Comparison of ENCODE assay signal across 8 cellular contexts in the genomic region with DNA sequence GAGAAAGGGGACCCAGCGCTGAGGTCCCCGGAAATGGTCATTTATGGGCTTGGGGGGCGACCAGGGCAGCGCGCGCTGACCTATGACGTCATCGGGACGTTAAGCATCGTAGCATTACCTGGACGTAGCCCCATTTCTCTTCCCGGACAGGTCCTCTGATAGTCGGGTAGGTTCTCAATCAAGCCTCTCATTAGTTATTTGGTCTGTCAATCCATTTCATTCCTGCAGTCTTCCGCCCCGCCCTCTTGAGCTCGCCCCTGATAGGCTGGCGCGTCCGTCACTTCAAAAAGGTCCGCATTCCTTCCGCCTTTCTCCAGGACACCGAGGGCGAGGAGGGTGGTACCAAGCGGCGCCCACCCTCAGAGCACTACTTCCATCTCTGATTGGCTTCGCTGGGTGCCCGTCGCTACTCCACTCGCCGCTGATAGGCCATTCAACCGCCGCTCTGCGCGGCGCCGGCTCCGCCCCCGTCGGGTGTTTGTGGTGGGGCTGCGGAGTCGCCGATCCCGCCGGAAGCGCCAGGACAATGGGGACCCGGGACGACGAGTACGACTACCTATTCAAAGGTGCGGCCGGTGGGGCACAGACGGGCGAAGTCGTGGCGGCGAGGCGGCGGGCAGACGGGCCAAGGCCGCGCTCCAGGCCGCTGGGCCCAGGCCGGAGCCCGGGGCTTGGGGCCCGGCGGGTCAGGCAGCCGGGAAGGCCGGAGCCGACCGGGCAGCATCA. TPM values are rescaled to one million over a fixed set of nuclear protein-coding genes. Genes with fewer than 3 reads are reported as not detected.
DNase-seq lines count a peak whose midpoint lies in the region; ATAC-seq and TF ChIP-seq lines count a peak whose summit lies in the region.

Gene RAB11B (plus strand): TSS at position 470 of the 726 bp plus-strand sequence. CDS start 57 bp downstream, at position 527.

- H3K27ac Mint-ChIP-seq in dendritic cell treated with granulocyte-macrophage colony-stimulating factor and Interleukin-4, amounts not matched to agents 40 ng/mL and 50 ng/mL, for 4 days = peak within 1 kb of the TSS; percentile 91

- peak within 1 kb of the TSS; percentile 90 for H3K4me3 Mint-ChIP-seq in dendritic cell treated with granulocyte-macrophage colony-stimulating factor and Interleukin-4, amounts not matched to agents 40 ng/mL and 50 ng/mL, for 4 days

- H3K4me1 Mint-ChIP-seq in dendritic cell treated with granulocyte-macrophage colony-stimulating factor and Interleukin-4, amounts not matched to agents 40 ng/mL and 50 ng/mL, for 4 days (ENCODE audit: low read depth) = peaks cover 34% of the 10 kb centered on the region

- peak; percentile 99 for DNase-seq in NCI-H774 (lab: John Stamatoyannopoulos, UW)
- DNase-seq in activated CD4-positive, alpha-beta T cell treated with anti-CD3 and anti-CD28 coated beads, Interleukin-2, amount 50 U/mL, for 4 hours = peak; percentile 97 to 98
- peak; percentile 100 for DNase-seq in left lobe of liver (ENCODE audit: low spot score)
- DNase-seq in stimulated activated CD4-positive, alpha-beta T cell treated with anti-CD3 and anti-CD28 coated beads, Interleukin-2, amount 100 ng/mL, for 4 hours (ENCODE audit: low read depth) = peak; percentile 98

- peaks cover 44% of the 10 kb centered on the region for H3K36me3 Mint-ChIP-seq in dendritic cell treated with granulocyte-macrophage colony-stimulating factor and Interleukin-4, amounts not matched to agents 40 ng/mL and 50 ng/mL, for 4 days (ENCODE audit: low read depth)

- TF ChIP-seq CTCF in C4-2B (conservative IDR thresholded peaks at IDR 0.05) = no peak

- ATAC-seq in GM19395 (IDR thresholded peaks at IDR 0.05; ENCODE audit: unreplicated experiment) (peak; percentile 91), HG03565 (IDR thresholded peaks at IDR 0.05; ENCODE audit: unreplicated experiment) (peak; percentile 84), left lobe of liver (peak; percentile 80)

- H3K27me3 Mint-ChIP-seq in dendritic cell treated with granulocyte-macrophage colony-stimulating factor and Interleukin-4, amounts not matched to agents 40 ng/mL and 50 ng/mL, for 4 days = no peaks in the 10 kb centered on the region

- H3K9me3 Mint-ChIP-seq in dendritic cell treated with granulocyte-macrophage colony-stimulating factor and Interleukin-4, amounts not matched to agents 40 ng/mL and 50 ng/mL, for 4 days = peaks cover 6% of the 10 kb centered on the region

- intact Hi-C loops in dendritic cell treated with granulocyte-macrophage colony-stimulating factor and Interleukin-4, amounts not matched to agents 40 ng/mL and 50 ng/mL, for 4 days (cut with micrococcal nuclease) = loop anchor here (1.0 to 2.0 kb wide), 2 partner anchors 28 to 35 kb away; no protein-coding TSS in a partner anchor

- peak within 1 kb of the TSS; percentile 93 for H3K27ac ChIP-seq in C4-2B

RNA-seq across cellular contexts. Expression of gene RAB11B, which starts in this region (rescaled TPM):
- 57.5 TPM for total RNA-seq in left lobe of liver

Comparison
In these comparisons a context has a peak if more than half of its experiments do, and no peak if none do; other contexts are left out.
1. Peak in every context shown above with its lines: DNase-seq, ATAC-seq and H3K27ac ChIP-seq.